ENCODE assay signal across 1 cellular context in genomic region chr1:60857851-60858250, GRCh38.
TF ChIP-seq lines count a peak whose summit lies in the region.

No MANE protein-coding gene starts in this region.

TF ChIP-seq in SK-N-SH treated with all-trans-retinoic acid at 6 μM for 48 hours, 23 proteins besides CTCF, POLR2A, EP300 and RAD21 (continued from another document):
- TF ChIP-seq, protein P1, sequence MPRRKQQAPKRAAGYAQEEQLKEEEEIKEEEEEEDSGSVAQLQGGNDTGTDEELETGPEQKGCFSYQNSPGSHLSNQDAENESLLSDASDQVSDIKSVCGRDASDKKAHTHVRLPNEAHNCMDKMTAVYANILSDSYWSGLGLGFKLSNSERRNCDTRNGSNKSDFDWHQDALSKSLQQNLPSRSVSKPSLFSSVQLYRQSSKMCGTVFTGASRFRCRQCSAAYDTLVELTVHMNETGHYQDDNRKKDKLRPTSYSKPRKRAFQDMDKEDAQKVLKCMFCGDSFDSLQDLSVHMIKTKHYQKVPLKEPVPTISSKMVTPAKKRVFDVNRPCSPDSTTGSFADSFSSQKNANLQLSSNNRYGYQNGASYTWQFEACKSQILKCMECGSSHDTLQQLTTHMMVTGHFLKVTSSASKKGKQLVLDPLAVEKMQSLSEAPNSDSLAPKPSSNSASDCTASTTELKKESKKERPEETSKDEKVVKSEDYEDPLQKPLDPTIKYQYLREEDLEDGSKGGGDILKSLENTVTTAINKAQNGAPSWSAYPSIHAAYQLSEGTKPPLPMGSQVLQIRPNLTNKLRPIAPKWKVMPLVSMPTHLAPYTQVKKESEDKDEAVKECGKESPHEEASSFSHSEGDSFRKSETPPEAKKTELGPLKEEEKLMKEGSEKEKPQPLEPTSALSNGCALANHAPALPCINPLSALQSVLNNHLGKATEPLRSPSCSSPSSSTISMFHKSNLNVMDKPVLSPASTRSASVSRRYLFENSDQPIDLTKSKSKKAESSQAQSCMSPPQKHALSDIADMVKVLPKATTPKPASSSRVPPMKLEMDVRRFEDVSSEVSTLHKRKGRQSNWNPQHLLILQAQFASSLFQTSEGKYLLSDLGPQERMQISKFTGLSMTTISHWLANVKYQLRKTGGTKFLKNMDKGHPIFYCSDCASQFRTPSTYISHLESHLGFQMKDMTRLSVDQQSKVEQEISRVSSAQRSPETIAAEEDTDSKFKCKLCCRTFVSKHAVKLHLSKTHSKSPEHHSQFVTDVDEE (CRISPR knock-in tag; IDR thresholded peaks at IDR 0.05) = no peak
TF ChIP-seq in SK-N-SH treated with all-trans-retinoic acid at 6 μM for 48 hours: peak in this region for 0.
